ENCODE assay signal across 8 cellular contexts in genomic region chr3:51389423-51390183, GRCh38. TPM values are rescaled to one million over a fixed set of nuclear protein-coding genes. Genes with fewer than 3 reads are reported as not detected.
A peak's percentile ranks its signal among the peaks of the same experiment; 100 is the strongest.
DNase-seq lines count a peak whose midpoint lies in the region; ATAC-seq, FAIRE-seq and TF ChIP-seq lines count a peak whose summit lies in the region.

No MANE protein-coding gene starts in this region.

- FAIRE-seq in GM12891 (lab: Jason Lieb, UNC), result peak; percentile 55

- DNase-seq in ACHN, result peak; percentile 60
- DNase-seq in GM12891 (ENCODE audit: insufficient read length, low spot score), result no peak
- peak; percentile 53 for DNase-seq in RPMI7951 (ENCODE audit: low read depth)
- peak in 6 of 7 donors; percentile 45 to 73 (median 72) for DNase-seq in adrenal gland
- DNase-seq in heart right ventricle, result peak; percentile 28 to 37
- DNase-seq in gastrocnemius medialis, result peak in 1 of 2 donors; percentile 44

- in situ Hi-C loops in ACHN (cut with HindIII; ENCODE audit: low pct_ligation_motif_present, low pct_unique_long_range_greater_than_20kb, low sequenced_read_pairs), result no loop called here
- in situ Hi-C loops in gastrocnemius medialis (cut with MboI; ENCODE audit: low sequenced_read_pairs in 4 of 4), result loop anchor here in 3 of 4 donors (5.0 to 25.0 kb wide), 5 partner anchors 105 to 777 kb away; partner anchors contain the start of genes CISH (in 1 of the 3), MAPKAPK3 (in 1 of the 3) and TEX264 (in 1 of the 3)

- H3K27ac ChIP-seq in adrenal gland, result no peak overlapping the region
- H3K27ac ChIP-seq in heart right ventricle, result peak overlapping the region in 2 of 10 donors; percentile 94 to 95
- peak overlapping the region; percentile 24 to 94 (median 76) for H3K27ac ChIP-seq in gastrocnemius medialis

- no peak overlapping the region for H3K4me3 ChIP-seq in adrenal gland
- H3K4me3 ChIP-seq in heart right ventricle, result no peak overlapping the region
- no peak overlapping the region for H3K4me3 ChIP-seq in gastrocnemius medialis

- ATAC-seq in heart right ventricle (no peak), gastrocnemius medialis (no peak), GM21576 (IDR thresholded peaks at IDR 0.05; ENCODE audit: unreplicated experiment) (no peak), HG03521 (IDR thresholded peaks at IDR 0.05; ENCODE audit: unreplicated experiment) (no peak)

- H3K27me3 ChIP-seq in adrenal gland (no peaks in the 10 kb centered on the region), heart right ventricle (no peaks in the 10 kb centered on the region), gastrocnemius medialis (no peaks in the 10 kb centered on the region)

- H3K4me1 ChIP-seq in adrenal gland (replicated peaks in 1 of 2) (peaks cover 14 to 62% of the 10 kb centered on the region in 2 donors), heart right ventricle (peaks cover 32 to 82% (median 77%) of the 10 kb centered on the region in 9 donors), gastrocnemius medialis (peaks cover 52 to 55% of the 10 kb centered on the region in 2 donors)

- TF ChIP-seq POLR2A in GM12891 (IDR thresholded peaks at IDR 0.05; ENCODE audit: low read depth, low read length) (no peak), adrenal gland (IDR thresholded peaks at IDR 0.05) (no peak), gastrocnemius medialis (IDR thresholded peaks at IDR 0.05) (no peak)

- H3K9me3 ChIP-seq in adrenal gland (replicated peaks in 1 of 3) (no peaks in the 10 kb centered on the region), heart right ventricle (no peaks in the 10 kb centered on the region), gastrocnemius medialis (no peaks in the 10 kb centered on the region)

- 43 to 57% (median 49%) methylated on average over 6 of the region's 6 CpGs for WGBS in adrenal gland, 4 donors
- WGBS in heart right ventricle, 2 donors, result 49 to 50% methylated on average over 6 of the region's 6 CpGs

- peak; percentile 59 to 72 (median 64) for TF ChIP-seq CTCF in adrenal gland (IDR thresholded peaks at IDR 0.05)
- peak; percentile 47 to 75 (median 70) for TF ChIP-seq CTCF in heart right ventricle (IDR thresholded peaks at IDR 0.05)
- peak; percentile 48 to 78 (median 63) for TF ChIP-seq CTCF in gastrocnemius medialis (IDR thresholded peaks at IDR 0.05 in 4 of 5, conservative IDR thresholded peaks at IDR 0.05 in 1 of 5)

- peaks cover 0 to 42% of the 10 kb centered on the region in 2 donors for H3K36me3 ChIP-seq in adrenal gland (replicated peaks in 1 of 2)
- H3K36me3 ChIP-seq in heart right ventricle, result peaks cover 0 to 66% (median 32%) of the 10 kb centered on the region in 9 donors
- H3K36me3 ChIP-seq in gastrocnemius medialis, result peaks cover 0 to 45% of the 10 kb centered on the region in 2 donors

- intact Hi-C loops in adrenal gland (cut with DNase I), result loop anchor here (5.0 to 10.0 kb wide), 4 partner anchors 43 to 295 kb away; partner anchors contain the start of gene TEX264 (in 1 of the 2)
- intact Hi-C loops in heart right ventricle (cut with DNase I), result loop anchor here (1.0 to 10.0 kb wide), 11 partner anchors 45 to 815 kb away; partner anchors contain the start of genes TEX264 (in 4 of the 10), MAPKAPK3 (in 3 of the 10) and DCAF1 (in 2 of the 10)
- intact Hi-C loops in gastrocnemius medialis (cut with DNase I; ENCODE audit: low total_unique reads), result loop anchor here (10.0 kb wide), 1 partner anchor 1035 kb away; the partner anchor contains the start of genes CYB561D2, NPRL2 and TMEM115

TF ChIP-seq in GM12891, 5 proteins besides CTCF, POLR2A, EP300 and RAD21:
- TF ChIP-seq POLR2AphosphoS5 (IDR thresholded peaks at IDR 0.05; ENCODE audit: low read depth, low read length) (no peak; the same call in 1 of the 2 replicates), POU2F2 (IDR thresholded peaks at IDR 0.05; ENCODE audit: low read depth, low read length) (no peak), PAX5 (IDR thresholded peaks at IDR 0.05; ENCODE audit: insufficient read depth, low read length, severe bottlenecking) (no peak), TAF1 (IDR thresholded peaks at IDR 0.05; ENCODE audit: low read depth, low read length) (no peak), SPI1 (IDR thresholded peaks at IDR 0.05; ENCODE audit: low read depth, low read length) (no peak)
TF ChIP-seq in GM12891: peak in this region for 0.

RNA-seq across cellular contexts. Expression of gene RBM15B, which starts 1.5 kb away (rescaled TPM):
- polyA plus RNA-seq in GM12891 (2012; ENCODE audit: low read depth, missing spikeins), result 11.4 TPM
- total RNA-seq in RPMI7951 (2014; rRNA removed; shearing (Covaris generic)), result 13.3 and 14.9 TPM in 2 replicates
- total RNA-seq in adrenal gland (10 to 100 TPM; 23.6 to 36.6 (median 28.0) TPM), heart right ventricle (10 to 100 TPM; 11.3 to 17.1 (median 13.7) TPM), gastrocnemius medialis (10 to 100 TPM in 1 of 4 donors, 1 to 10 TPM in 3; 4.9 to 13.7 (median 8.9) TPM)
- polyA plus RNA-seq in adrenal gland (10 to 100 TPM in 1 of 3 donors, 1 to 10 TPM in 2; 8.0 to 13.5 (median 8.3) TPM), heart right ventricle (10 to 100 TPM in 1 of 2 donors, 1 to 10 TPM in 1; 3.6 to 10.4 TPM)

RNA-seq across cellular contexts. Expression of gene MANF, which starts 4.5 kb away (rescaled TPM):
- 60.4 TPM for polyA plus RNA-seq in GM12891 (2012; ENCODE audit: low read depth, missing spikeins)
- total RNA-seq in RPMI7951 (2014; rRNA removed; shearing (Covaris generic)), result 200 and 273 TPM in 2 replicates
- total RNA-seq in adrenal gland (100 to 1,000 TPM in 1 of 8 donors, 10 to 100 TPM in 7; 16.1 to 281 (median 43.1) TPM), heart right ventricle (10 to 100 TPM; 33.8 to 82.3 (median 45.1) TPM), gastrocnemius medialis (10 to 100 TPM in 3 of 4 donors, 1 to 10 TPM in 1; 4.4 to 19.7 (median 11.5) TPM)
- polyA plus RNA-seq in adrenal gland (100 to 1,000 TPM in 1 of 3 donors, 10 to 100 TPM in 2; 18.9 to 306 (median 25.9) TPM), heart right ventricle (100 to 1,000 TPM in 1 of 2 donors, 10 to 100 TPM in 1; 19.1 to 150 TPM)

Comparison
In these comparisons a context has a peak if more than half of its experiments do, and no peak if none do; other contexts are left out.
1. H3K27ac ChIP-seq: peak in gastrocnemius medialis (4 of 4); none in adrenal gland (0 of 5).
2. Peak in every context shown above with its lines, with median percentiles within 50 percentile points of each other: CTCF ChIP-seq.